In genomic region chr7:121438017-121438955, GRCh38 we compare ENCODE assay signal across 8 cellular contexts. TPM values are rescaled to one million over a fixed set of nuclear protein-coding genes. Genes with fewer than 3 reads are reported as not detected.
DNase-seq lines count a peak whose midpoint lies in the region; ATAC-seq and TF ChIP-seq lines count a peak whose summit lies in the region.
"Not testable (repeated sequence)": the region's sequence is repeated elsewhere in the genome, so short reads cannot be mapped to it uniquely, and the experiment has no call there.

No MANE protein-coding gene starts in this region.

- DNase-seq in CD8-positive, alpha-beta memory T cell: peak; percentile 51 to 90 (median 76)
- peak; percentile 92 for DNase-seq in MM.1S
- peak; percentile 39 for DNase-seq in T-helper 22 cell (ENCODE audit: low read depth)
- DNase-seq in activated naive CD4-positive, alpha-beta T cell treated with anti-CD3 and anti-CD28 coated beads for 36 hours: peak; percentile 74
- DNase-seq in fibroblast of villous mesenchyme (ENCODE audit: low read depth): peak; percentile 66
- peak; percentile 63 for DNase-seq in natural killer cell treated with Interleukin-12 subunit alpha and Interleukin-12 subunit beta and Interleukin-15 and Interleukin-18, amount 100 ng/mL, for 72 hours (ENCODE audit: low spot score)
- DNase-seq in stimulated activated CD8-positive, alpha-beta memory T cell treated with anti-CD3 and anti-CD28 coated beads, Interleukin-15, amount 100 ng/mL, for 4 hours (ENCODE audit: low read depth in 2 of 2): peak; percentile 23 to 34

- not testable (repeated sequence) for H3K27me3 ChIP-seq in CD8-positive, alpha-beta memory T cell (ENCODE audit: insufficient read depth, low read length, poor library complexity, severe bottlenecking); MM.1S (replicated peaks; ENCODE audit: insufficient read depth, low read length)

- H3K79me2 ChIP-seq in MM.1S (ENCODE audit: low read length): not testable (repeated sequence)

- not testable (repeated sequence) for H3K36me3 ChIP-seq in CD8-positive, alpha-beta memory T cell (ENCODE audit: insufficient read depth, low read length); MM.1S (replicated peaks; ENCODE audit: insufficient read depth, low read length)

- H4K20me1 ChIP-seq in MM.1S (ENCODE audit: insufficient read depth, low read length): not testable (repeated sequence)

- H3K9ac ChIP-seq in MM.1S (ENCODE audit: low read length): peak overlapping the region; percentile 2; the same call in 1 of the 2 replicates

- H3K9me2 ChIP-seq in MM.1S (replicated peaks; ENCODE audit: insufficient read depth, low read length): not testable (repeated sequence)

- not testable (repeated sequence) for H3K27me3 Mint-ChIP-seq in CD8-positive, alpha-beta memory T cell; activated naive CD4-positive, alpha-beta T cell treated with anti-CD3 and anti-CD28 coated beads for 36 hours (ENCODE audit: low read depth); natural killer cell treated with Interleukin-12 subunit alpha and Interleukin-12 subunit beta and Interleukin-15 and Interleukin-18, amount 100 ng/mL, for 72 hours

- peak overlapping the region; percentile 68 for H3K4me2 ChIP-seq in MM.1S (ENCODE audit: low read depth, low read length)

- not testable (repeated sequence) for H3K27ac ChIP-seq in CD8-positive, alpha-beta memory T cell (ENCODE audit: low read depth, low read length)
- peak overlapping the region; percentile 27; the same call in 1 of the 2 replicates for H3K27ac ChIP-seq in MM.1S (ENCODE audit: low read length)

- peak overlapping the region; percentile 60 for H3K4me3 ChIP-seq in CD8-positive, alpha-beta memory T cell (ENCODE audit: low read length)
- H3K4me3 ChIP-seq in MM.1S (ENCODE audit: low read length) (peak overlapping the region; percentile 19), fibroblast of villous mesenchyme (ENCODE audit: low read depth, low read length) (peak overlapping the region; percentile 23)

- peaks cover 27% of the 10 kb centered on the region for H3F3A ChIP-seq in MM.1S (ENCODE audit: insufficient read depth, low read length)

- peak; percentile 55 for ATAC-seq in GM21723 (IDR thresholded peaks at IDR 0.05; ENCODE audit: unreplicated experiment)
- peak in 1 of 2 donors; percentile 58 for ATAC-seq in natural killer cell treated with Interleukin-12 subunit alpha and Interleukin-12 subunit beta and Interleukin-15 and Interleukin-18, amount 100 ng/mL, for 72 hours

- peaks cover 22% of the 10 kb centered on the region for H3K4me1 ChIP-seq in CD8-positive, alpha-beta memory T cell (ENCODE audit: insufficient read depth, low read length)
- peaks cover 43% of the 10 kb centered on the region for H3K4me1 ChIP-seq in MM.1S (ENCODE audit: low read length)

- H3K36me3 Mint-ChIP-seq in CD8-positive, alpha-beta memory T cell: peaks cover 0 to 13% (median 0%) of the 10 kb centered on the region in 3 donors
- not testable (repeated sequence) for H3K36me3 Mint-ChIP-seq in activated naive CD4-positive, alpha-beta T cell treated with anti-CD3 and anti-CD28 coated beads for 36 hours (ENCODE audit: low read depth)
- peaks cover 14% of the 10 kb centered on the region for H3K36me3 Mint-ChIP-seq in natural killer cell treated with Interleukin-12 subunit alpha and Interleukin-12 subunit beta and Interleukin-15 and Interleukin-18, amount 100 ng/mL, for 72 hours

- CTCF ChIA-PET in CD8-positive, alpha-beta memory T cell (lab: Charles Lee): interaction anchor here (0.8 to 4.8 kb wide), 15 partner anchors 8 to 110 kb away, joined by 3 to 43 read pairs (median 3); partner anchors contain the start of gene FAM3C
- CTCF ChIA-PET in activated naive CD4-positive, alpha-beta T cell treated with anti-CD3 and anti-CD28 coated beads for 36 hours (lab: Charles Lee): interaction anchor here (0.6 to 2.0 kb wide), 3 partner anchors 27 to 42 kb away, joined by 3 to 8 read pairs (median 3); no protein-coding TSS in a partner anchor

- H3K4me3 Mint-ChIP-seq in CD8-positive, alpha-beta memory T cell: peak overlapping the region; percentile 56 to 90 (median 77)
- peak overlapping the region; percentile 50 for H3K4me3 Mint-ChIP-seq in activated naive CD4-positive, alpha-beta T cell treated with anti-CD3 and anti-CD28 coated beads for 36 hours
- peak overlapping the region; percentile 74 for H3K4me3 Mint-ChIP-seq in natural killer cell treated with Interleukin-12 subunit alpha and Interleukin-12 subunit beta and Interleukin-15 and Interleukin-18, amount 100 ng/mL, for 72 hours

- H3K9me3 ChIP-seq in CD8-positive, alpha-beta memory T cell (ENCODE audit: low read length); MM.1S (replicated peaks; ENCODE audit: insufficient read depth, low read length): not testable (repeated sequence)

- intact Hi-C loops in activated naive CD4-positive, alpha-beta T cell treated with anti-CD3 and anti-CD28 coated beads for 36 hours (cut with micrococcal nuclease): loop anchor here (1.0 to 5.0 kb wide), 5 partner anchors 42 to 107 kb away; partner anchors contain the start of gene FAM3C

- TF ChIP-seq CTCF in MM.1S (IDR thresholded peaks at IDR 0.05; ENCODE audit: low read length) (peak; percentile 23), fibroblast of villous mesenchyme (IDR thresholded peaks at IDR 0.05; ENCODE audit: insufficient read depth, low read depth, low read length) (peak; percentile 29)

- H3K9me3 Mint-ChIP-seq in CD8-positive, alpha-beta memory T cell; natural killer cell treated with Interleukin-12 subunit alpha and Interleukin-12 subunit beta and Interleukin-15 and Interleukin-18, amount 100 ng/mL, for 72 hours: not testable (repeated sequence)
- peaks cover 12% of the 10 kb centered on the region for H3K9me3 Mint-ChIP-seq in activated naive CD4-positive, alpha-beta T cell treated with anti-CD3 and anti-CD28 coated beads for 36 hours

- H3K4me1 Mint-ChIP-seq in CD8-positive, alpha-beta memory T cell: peaks cover 39 to 55% (median 51%) of the 10 kb centered on the region in 3 donors
- H3K4me1 Mint-ChIP-seq in activated naive CD4-positive, alpha-beta T cell treated with anti-CD3 and anti-CD28 coated beads for 36 hours (ENCODE audit: low read depth): peaks cover 24% of the 10 kb centered on the region
- H3K4me1 Mint-ChIP-seq in natural killer cell treated with Interleukin-12 subunit alpha and Interleukin-12 subunit beta and Interleukin-15 and Interleukin-18, amount 100 ng/mL, for 72 hours (ENCODE audit: low read depth in 2 of 2): peaks cover 28 to 33% of the 10 kb centered on the region in 2 donors

- H2AFZ ChIP-seq in MM.1S (ENCODE audit: low read length): peak overlapping the region; percentile 60

- peak overlapping the region; percentile 90 to 98 (median 93) for H3K27ac Mint-ChIP-seq in CD8-positive, alpha-beta memory T cell
- H3K27ac Mint-ChIP-seq in activated naive CD4-positive, alpha-beta T cell treated with anti-CD3 and anti-CD28 coated beads for 36 hours: peak overlapping the region; percentile 22
- H3K27ac Mint-ChIP-seq in natural killer cell treated with Interleukin-12 subunit alpha and Interleukin-12 subunit beta and Interleukin-15 and Interleukin-18, amount 100 ng/mL, for 72 hours: peak overlapping the region; percentile 65 to 80

- POLR2A ChIA-PET in CD8-positive, alpha-beta memory T cell (lab: Charles Lee): interaction anchor here (0.6 to 0.8 kb wide), 2 partner anchors 42 to 69 kb away, joined by 3 to 5 read pairs; partner anchors contain the start of gene FAM3C

RNA-seq across cellular contexts. Expression of gene FAM3C, which starts 42.2 kb away (rescaled TPM):
- 10 to 100 TPM; 47.3 to 51.2 TPM for total RNA-seq in CD8-positive, alpha-beta memory T cell
- polyA plus RNA-seq in CD8-positive, alpha-beta memory T cell: 27.5 TPM
- total RNA-seq in activated naive CD4-positive, alpha-beta T cell treated with anti-CD3 and anti-CD28 coated beads for 36 hours: 10 to 100 TPM; 11.5 to 13.9 TPM
- total RNA-seq in fibroblast of villous mesenchyme: 18.7 and 35.8 TPM in 2 replicates
- total RNA-seq in natural killer cell treated with Interleukin-12 subunit alpha and Interleukin-12 subunit beta and Interleukin-15 and Interleukin-18, amount 100 ng/mL, for 72 hours: 10 to 100 TPM; 52.5 to 71.4 TPM

Comparison
In these comparisons a context has a peak if more than half of its experiments do, and no peak if none do; other contexts are left out.
1. DNase-seq: peak in every context shown above with its lines; median percentile 92 in MM.1S; 76 in CD8-positive, alpha-beta memory T cell; 74 in activated naive CD4-positive, alpha-beta T cell treated with anti-CD3 and anti-CD28 coated beads for 36 hours; 66 in fibroblast of villous mesenchyme; 63 in natural killer cell treated with Interleukin-12 subunit alpha and Interleukin-12 subunit beta and Interleukin-15 and Interleukin-18, amount 100 ng/mL, for 72 hours; 39 in T-helper 22 cell; 28 in stimulated activated CD8-positive, alpha-beta memory T cell treated with anti-CD3 and anti-CD28 coated beads, Interleukin-15, amount 100 ng/mL, for 4 hours.
2. H3K27ac Mint-ChIP-seq: peak in every context shown above with its lines; median percentile 93 in CD8-positive, alpha-beta memory T cell; 72 in natural killer cell treated with Interleukin-12 subunit alpha and Interleukin-12 subunit beta and Interleukin-15 and Interleukin-18, amount 100 ng/mL, for 72 hours; 22 in activated naive CD4-positive, alpha-beta T cell treated with anti-CD3 and anti-CD28 coated beads for 36 hours.